ENCODE assay signal across 21 cellular contexts in the genomic region with DNA sequence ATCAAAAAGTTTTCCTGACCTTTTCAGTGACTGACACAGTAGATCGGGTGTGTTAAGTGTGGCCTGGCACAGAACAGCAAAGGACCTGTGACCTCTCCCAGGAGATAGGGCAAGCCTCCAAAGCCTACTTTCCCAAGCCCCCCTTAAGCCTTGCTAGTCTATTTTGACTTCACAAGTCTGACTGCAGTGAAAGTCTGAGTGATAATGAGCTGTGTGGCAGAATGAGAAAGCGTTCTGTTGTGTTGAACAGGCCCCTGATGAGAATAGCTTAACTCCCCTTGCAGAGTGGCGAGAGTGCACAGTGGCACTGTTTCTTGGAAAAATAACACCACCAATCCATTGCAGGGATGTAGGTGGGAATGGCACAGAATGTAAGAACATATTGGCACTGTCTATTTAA.
"Had no signal": no experiment of that assay in that cellular context is flagged by ENCODE, and none has a peak within 500 bp of the region (broad histone marks: within the 10 kb centered on the region; RNA-seq: fewer than 3 reads in every experiment).

No MANE protein-coding gene starts in this region.

- H3K9ac ChIP-seq: SK-N-SH had no signal

- H3K4me3 ChIP-seq: colonic mucosa, suprapubic skin, upper lobe of left lung had no signal

- H3K27me3 ChIP-seq: colonic mucosa, neutrophil, suprapubic skin, upper lobe of left lung had no signal

- H3K4me2 ChIP-seq: SK-N-SH had no signal

- H3K36me3 ChIP-seq: colonic mucosa, suprapubic skin had no signal

- DNase-seq: activated CD4-positive, alpha-beta T cell treated with anti-CD3 and anti-CD28 coated beads, Interleukin-2, amount 50 U/mL, for 1 hour; activated CD8-positive, alpha-beta memory T cell treated with anti-CD3 and anti-CD28 coated beads for 24 hours; activated gamma-delta T cell treated with Interleukin-2 at 50 U/mL for 16 hours; activated naive CD8-positive, alpha-beta T cell treated with anti-CD3 and anti-CD28 coated beads for 36 hours; colonic mucosa; effector memory CD4-positive, alpha-beta T cell; immature natural killer cell; naive B cell; right cardiac atrium; SK-N-SH; small intestine; stimulated activated CD4-positive, alpha-beta T cell treated with anti-CD3 and anti-CD28 coated beads, Interleukin-4, amount 100 ng/mL, for 4 hours; stimulated activated CD8-positive, alpha-beta memory T cell treated with anti-CD3 and anti-CD28 coated beads, Interleukin-4, amount 100 ng/mL, for 48 hours; stimulated activated naive CD4-positive, alpha-beta T cell treated with Interleukin-2 at 50 U/mL for 16 hours; T-helper 1 cell; T1000; upper lobe of left lung had no signal

- H3K9me3 ChIP-seq: colonic mucosa, neutrophil, SK-N-SH, suprapubic skin, upper lobe of left lung had no signal

- ATAC-seq: activated CD4-positive, CD25-positive, alpha-beta regulatory T cell treated with anti-CD3 and anti-CD28 coated beads, Interleukin-2, amount 50 U/mL, for 24 hours had no signal

- H3K4me1 ChIP-seq: colonic mucosa, suprapubic skin, upper lobe of left lung had no signal

- H3K27ac ChIP-seq: colonic mucosa, neutrophil, suprapubic skin, upper lobe of left lung had no signal

- FAIRE-seq: frontal cortex, small intestine had no signal
